Comparison of ENCODE assay signal across 18 cellular contexts in genomic region chr1:175539986-175540385, GRCh38.
DNase-seq lines count a peak whose midpoint lies in the region; FAIRE-seq and TF ChIP-seq lines count a peak whose summit lies in the region.
"Had no signal": no experiment of that assay in that cellular context is flagged by ENCODE, and none has a peak within 500 bp of the region (broad histone marks: within the 10 kb centered on the region; RNA-seq: fewer than 3 reads in every experiment).

No MANE protein-coding gene starts in this region.

- H3K4me3 ChIP-seq in HEK293 (ENCODE audit: low read depth, low read length) (no peak overlapping the region), endothelial cell of umbilical vein (replicated peaks in 1 of 3; ENCODE audit: insufficient read depth in 1 of 3, low read depth in 1 of 3, low read length in 3 of 3) (no peak overlapping the region)
- H3K4me3 ChIP-seq: BLaER1, HAP-1 had no signal

- H3K4me1 ChIP-seq in HEK293 (ENCODE audit: control insufficient read depth, insufficient read depth, low read length) (no peaks in the 10 kb centered on the region; the same call in 1 of the 2 replicates), endothelial cell of umbilical vein (ENCODE audit: control insufficient read depth, extremely low read depth, insufficient read depth, low read length) (peaks cover 36% of the 10 kb centered on the region)
- H3K4me1 ChIP-seq: Caco-2, HAP-1 had no signal

- H2AFZ ChIP-seq in endothelial cell of umbilical vein (ENCODE audit: low read depth, low read length), result no peak overlapping the region

- CTCF ChIA-PET in HEK293 (lab: Yijun Ruan, JAX) (interaction anchor here (0.6 kb wide), 1 partner anchor 348 kb away, joined by 3 read pairs; no protein-coding TSS in a partner anchor), endothelial cell of umbilical vein (lab: Charles Lee) (no interaction called here)

- no peak for TF ChIP-seq CTCF in HEK293 (tag by site-specific recombination; IDR thresholded peaks at IDR 0.05)
- TF ChIP-seq CTCF in endothelial cell of umbilical vein (IDR thresholded peaks at IDR 0.05; ENCODE audit: extremely low read depth in 1 of 2, insufficient read depth in 1 of 2, low read depth in 1 of 2, low read length in 2 of 2), result no peak

- dilution Hi-C loops in endothelial cell of umbilical vein (cut with MboI; ENCODE audit: extremely low pct_ligation_motif_present, low sequenced_read_pairs), result no loop called here

- H3K79me2 ChIP-seq in endothelial cell of umbilical vein (ENCODE audit: control insufficient read depth, insufficient read depth, low read length), result no peaks in the 10 kb centered on the region

- BruUV-seq in endothelial cell of umbilical vein (replicated peaks; lab: Mats Ljungman, UMichigan), result no TSS peak

- H3K9me3 ChIP-seq in HEK293 (ENCODE audit: control insufficient read depth, insufficient read depth, low read depth, low read length), result no peaks in the 10 kb centered on the region
- no peaks in the 10 kb centered on the region for H3K9me3 ChIP-seq in endothelial cell of umbilical vein (replicated peaks; ENCODE audit: control insufficient read depth, insufficient read depth, low read length)
- H3K9me3 ChIP-seq: BLaER1, Caco-2, HAP-1 had no signal

- no peaks in the 10 kb centered on the region for H3K9me1 ChIP-seq in endothelial cell of umbilical vein (replicated peaks; ENCODE audit: control insufficient read depth, extremely low read depth, insufficient read depth, low read length)

- no peak overlapping the region for H3K9ac ChIP-seq in endothelial cell of umbilical vein (replicated peaks; ENCODE audit: extremely low read depth, insufficient read depth, low read length)
- H3K9ac ChIP-seq: BLaER1 had no signal

- no peak for FAIRE-seq in endothelial cell of umbilical vein (lab: Jason Lieb, UNC)
- FAIRE-seq: G401.6, GM12892, H54 had no signal

- H3K36me3 ChIP-seq in HEK293 (ENCODE audit: control insufficient read depth in 2 of 2, insufficient read depth in 1 of 2, low read length in 2 of 2) (no peaks in the 10 kb centered on the region), endothelial cell of umbilical vein (ENCODE audit: control insufficient read depth in 2 of 2, extremely low read depth in 1 of 2, insufficient read depth in 2 of 2, low read length in 2 of 2) (no peaks in the 10 kb centered on the region)
- H3K36me3 ChIP-seq: BLaER1, HAP-1 had no signal

- no peak overlapping the region for H3K4me2 ChIP-seq in endothelial cell of umbilical vein (ENCODE audit: insufficient read depth, low read length)
- H3K4me2 ChIP-seq: BLaER1 had no signal

- no peaks in the 10 kb centered on the region for H4K20me1 ChIP-seq in endothelial cell of umbilical vein (replicated peaks; ENCODE audit: control insufficient read depth, extremely low read depth, insufficient read depth, low read length)
- H4K20me1 ChIP-seq: BLaER1 had no signal

- H3K27ac ChIP-seq in HEK293 (ENCODE audit: extremely low read depth, low read depth, low read length) (no peak overlapping the region), endothelial cell of umbilical vein (ENCODE audit: insufficient read depth, low read depth, low read length) (no peak overlapping the region)
- H3K27ac ChIP-seq: BLaER1, C4-2B had no signal

- peak; percentile 59 for DNase-seq in Ammon's horn (ENCODE audit: low spot score)
- DNase-seq in endothelial cell of umbilical vein (ENCODE audit: low read depth, low spot score), result peak; percentile 29
- peak; percentile 44 for DNase-seq in renal cortical epithelial cell (ENCODE audit: low read depth)
- no peak for DNase-seq in NCI-H1436 treated with DMSO at 0.1 percent for 48 hours (lab: John Stamatoyannopoulos, UW)
- DNase-seq in NCI-H774 (lab: John Stamatoyannopoulos, UW), result no peak
- DNase-seq: Caco-2; CD4-positive, CD25-positive, alpha-beta regulatory T cell; CD8-positive, alpha-beta T cell; DMS 273 treated with DMSO at 0.1 percent for 48 hours; DND-41; GOT3 had no signal

- TF ChIP-seq POLR2A in endothelial cell of umbilical vein (IDR thresholded peaks at IDR 0.05; ENCODE audit: low read depth, low read length), result no peak

- POLR2A ChIA-PET in HEK293 (lab: Yijun Ruan, JAX) (no interaction called here), endothelial cell of umbilical vein (lab: Charles Lee) (no interaction called here)

- intact Hi-C loops in endothelial cell of umbilical vein (cut with micrococcal nuclease), result no loop called here

- H3K27me3 ChIP-seq in endothelial cell of umbilical vein (ENCODE audit: control insufficient read depth in 2 of 2, insufficient read depth in 2 of 2, low read length in 2 of 2), result no peaks in the 10 kb centered on the region
- H3K27me3 ChIP-seq: BLaER1 had no signal

TF ChIP-seq in HEK293, 187 proteins besides CTCF, POLR2A, EP300 and RAD21:
- TF ChIP-seq SCRT2 (tag by site-specific recombination; IDR thresholded peaks at IDR 0.05) (peak; percentile 50; the same call in 1 of the 2 replicates), ZNF639 (tag by site-specific recombination; IDR thresholded peaks at IDR 0.05) (no peak)

TF ChIP-seq in endothelial cell of umbilical vein, 7 proteins besides CTCF, POLR2A, EP300 and RAD21:
- TF ChIP-seq GATA2 (IDR thresholded peaks at IDR 0.05; ENCODE audit: insufficient read depth, insufficient read length, low read depth, low read length) (no peak), FOS (IDR thresholded peaks at IDR 0.05; ENCODE audit: borderline replicate concordance, insufficient read depth, low read length) (no peak), MYC (IDR thresholded peaks at IDR 0.05; ENCODE audit: low read depth, low read length) (no peak), EZH2 (IDR thresholded peaks at IDR 0.05; ENCODE audit: borderline replicate concordance, low read depth, low read length, severe bottlenecking) (no peak), JUN (IDR thresholded peaks at IDR 0.05; ENCODE audit: borderline replicate concordance, insufficient read depth, insufficient read length, low read depth) (no peak), POLR2AphosphoS5 (IDR thresholded peaks at IDR 0.05; ENCODE audit: insufficient read depth, low read depth, low read length) (no peak), MAX (IDR thresholded peaks at IDR 0.05; ENCODE audit: insufficient read depth, insufficient read length) (no peak)
TF ChIP-seq in endothelial cell of umbilical vein: peak in this region for 0.

Comparison
In these comparisons a context has a peak if more than half of its experiments do, and no peak if none do; other contexts are left out.
1. DNase-seq: peak in Ammon's horn (single experiment), endothelial cell of umbilical vein (single experiment) and renal cortical epithelial cell (single experiment); none in NCI-H1436 treated with DMSO at 0.1 percent for 48 hours (single experiment) and NCI-H774 (single experiment).